Comparison of ENCODE assay signal across 8 cellular contexts in the genomic region with DNA sequence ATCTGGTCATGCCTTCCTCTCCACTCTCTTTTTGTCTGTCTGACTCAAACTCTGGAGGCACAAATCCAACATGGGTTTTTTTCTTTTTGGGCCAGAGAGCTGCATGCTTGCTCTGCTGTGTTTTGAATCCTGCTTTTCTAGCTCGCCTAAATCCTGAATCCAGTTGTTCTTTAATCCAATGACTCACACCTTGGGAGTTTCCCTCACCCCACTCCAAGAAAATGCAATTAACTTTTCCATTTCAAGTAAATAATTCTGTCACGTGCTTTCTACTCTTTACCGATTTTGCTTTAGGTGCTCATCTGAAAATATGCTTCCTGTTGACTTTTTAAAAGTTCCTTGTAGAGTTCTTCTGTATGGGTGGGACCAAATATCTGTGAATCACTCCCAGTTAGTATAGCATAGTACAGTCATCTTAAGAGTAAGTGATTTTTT. TPM values are rescaled to one million over a fixed set of nuclear protein-coding genes. Genes with fewer than 3 reads are reported as not detected.
A peak's percentile ranks its signal among the peaks of the same experiment; 100 is the strongest.
DNase-seq lines count a peak whose midpoint lies in the region; ATAC-seq and TF ChIP-seq lines count a peak whose summit lies in the region.

No MANE protein-coding gene starts in this region.

- H3K9me3 ChIP-seq in PC-9 (ENCODE audit: insufficient read depth, low read depth), result no peaks in the 10 kb centered on the region
- no peaks in the 10 kb centered on the region for H3K9me3 ChIP-seq in muscle layer of duodenum (ENCODE audit: control insufficient read depth in 1 of 2, low read length in 2 of 2)

- H4K20me1 ChIP-seq in PC-9 (ENCODE audit: insufficient read depth), result no peaks in the 10 kb centered on the region

- peaks cover 5% of the 10 kb centered on the region for H3K36me3 Mint-ChIP-seq in effector memory CD8-positive, alpha-beta T cell (ENCODE audit: insufficient read depth)

- H3K27ac Mint-ChIP-seq in effector memory CD8-positive, alpha-beta T cell, result peak overlapping the region; percentile 51 to 82

- POLR2A ChIA-PET in PC-9 (lab: Charles Lee; ENCODE audit: unreplicated experiment), result interaction anchor here (0.6 to 0.7 kb wide), 2 partner anchors 111 to 113 kb away, joined by 3 to 4 read pairs; partner anchors contain the start of gene DENND6A

- peak overlapping the region; percentile 54 to 68 for H3K4me3 Mint-ChIP-seq in effector memory CD8-positive, alpha-beta T cell

- H3K27ac ChIP-seq in PC-9 (peak overlapping the region; percentile 91), muscle layer of duodenum (ENCODE audit: low read length) (peak overlapping the region; percentile 26)

- no peak for TF ChIP-seq CTCF in PC-9 (conservative IDR thresholded peaks at IDR 0.05)

- no peak overlapping the region for H2AFZ ChIP-seq in PC-9

- H3K9me2 ChIP-seq in PC-9 (ENCODE audit: insufficient read depth), result no peaks in the 10 kb centered on the region

- H3K4me1 ChIP-seq in PC-9 (replicated peaks; ENCODE audit: insufficient read depth), result peaks cover 57% of the 10 kb centered on the region
- peaks cover 9 to 24% of the 10 kb centered on the region in 2 donors for H3K4me1 ChIP-seq in muscle layer of duodenum (ENCODE audit: control insufficient read depth in 1 of 2, insufficient read depth in 2 of 2, low read length in 2 of 2)

- no peaks in the 10 kb centered on the region for H3K27me3 Mint-ChIP-seq in effector memory CD8-positive, alpha-beta T cell

- H3F3A ChIP-seq in PC-9 (ENCODE audit: insufficient read depth, low read depth), result peaks cover 54% of the 10 kb centered on the region

- DNase-seq in EL, result peak; percentile 93
- DNase-seq in PC-9, result peak; percentile 70 to 92
- no peak for DNase-seq in effector memory CD8-positive, alpha-beta T cell
- DNase-seq in stimulated activated CD4-positive, alpha-beta T cell treated with anti-CD3 and anti-CD28 coated beads, Interleukin-4, amount 100 ng/mL, for 4 hours, result no peak
- DNase-seq in effector CD8-positive, alpha-beta T cell (lab: John Stamatoyannopoulos, UW), result no peak
- DNase-seq in NCI-H526 (lab: John Stamatoyannopoulos, UW), result no peak
- DNase-seq in NCI-H345 treated with DMSO at 0.1 percent for 48 hours (lab: John Stamatoyannopoulos, UW; ENCODE audit: unreplicated experiment), result no peak

- peaks cover 90% of the 10 kb centered on the region for H3K79me2 ChIP-seq in PC-9 (ENCODE audit: low read depth)

- CTCF ChIA-PET in PC-9 (lab: Charles Lee), result no interaction called here

- H3K4me1 Mint-ChIP-seq in effector memory CD8-positive, alpha-beta T cell (ENCODE audit: low read depth in 2 of 2), result peaks cover 34 to 60% of the 10 kb centered on the region in 2 donors

- H3K27me3 ChIP-seq in PC-9 (ENCODE audit: insufficient read depth, low read depth) (no peaks in the 10 kb centered on the region), muscle layer of duodenum (ENCODE audit: low read depth, low read length) (no peaks in the 10 kb centered on the region)

- peak overlapping the region; percentile 63 for H3K4me2 ChIP-seq in PC-9

- peak; percentile 56 for ATAC-seq in effector memory CD8-positive, alpha-beta T cell (replicated peaks)

- intact Hi-C loops in PC-9 (cut with micrococcal nuclease; ENCODE audit: unreplicated experiment), result loop anchor here (2.0 kb wide), 1 partner anchor 47 kb away; the partner anchor contains the start of gene SLMAP

- BruUV-seq in PC-9 (replicated peaks; lab: Mats Ljungman, UMichigan), result no TSS peak

- H3K9me3 Mint-ChIP-seq in effector memory CD8-positive, alpha-beta T cell, result no peaks in the 10 kb centered on the region

- H3K4me3 ChIP-seq in PC-9, result no peak overlapping the region
- H3K4me3 ChIP-seq in muscle layer of duodenum (ENCODE audit: low read depth in 1 of 2, low read length in 2 of 2), result no peak overlapping the region

- H3K36me3 ChIP-seq in PC-9 (ENCODE audit: low read depth) (no peaks in the 10 kb centered on the region), muscle layer of duodenum (ENCODE audit: control insufficient read depth in 1 of 2, insufficient read depth in 2 of 2, low read length in 2 of 2) (no peaks in the 10 kb centered on the region)

RNA-seq across cellular contexts. Expression of gene SLMAP, which starts 47.6 kb away (rescaled TPM):
- 116 and 119 TPM in 2 replicates for total RNA-seq in PC-9 (2021)

Comparison
In these comparisons a context has a peak if more than half of its experiments do, and no peak if none do; other contexts are left out.
1. DNase-seq: peak in EL (single experiment) and PC-9 (2 of 2); none in effector memory CD8-positive, alpha-beta T cell (0 of 3), stimulated activated CD4-positive, alpha-beta T cell treated with anti-CD3 and anti-CD28 coated beads, Interleukin-4, amount 100 ng/mL, for 4 hours (0 of 2), effector CD8-positive, alpha-beta T cell (single experiment), NCI-H526 (0 of 2) and NCI-H345 treated with DMSO at 0.1 percent for 48 hours (single experiment).